Comparison of ENCODE assay signal across 16 cellular contexts in the genomic region with DNA sequence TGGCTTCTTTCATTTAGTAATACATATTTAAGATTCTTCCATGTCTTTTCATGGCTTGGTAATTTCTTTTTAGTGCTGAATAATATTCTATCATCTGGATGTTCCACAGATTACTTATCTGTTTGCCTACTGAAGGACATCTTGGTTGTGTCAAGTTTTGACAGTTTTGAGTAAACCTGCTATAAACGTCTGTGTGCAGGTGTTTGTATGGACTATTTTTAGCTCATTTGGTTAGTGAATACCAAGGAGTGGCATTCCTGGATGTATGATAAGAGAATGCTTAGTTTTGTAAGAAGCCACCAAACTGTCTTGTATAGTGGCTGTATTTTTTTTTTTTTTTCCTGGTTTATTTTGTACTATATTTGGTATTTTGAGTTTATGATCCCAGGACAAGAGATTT. TPM values are rescaled to one million over a fixed set of nuclear protein-coding genes. Genes with fewer than 3 reads are reported as not detected.
DNase-seq lines count a peak whose midpoint lies in the region; FAIRE-seq and TF ChIP-seq lines count a peak whose summit lies in the region.
"Had no signal": no experiment of that assay in that cellular context is flagged by ENCODE, and none has a peak within 500 bp of the region (broad histone marks: within the 10 kb centered on the region; RNA-seq: fewer than 3 reads in every experiment).

No MANE protein-coding gene starts in this region.

- WGBS in stomach, 5 donors, result 14 to 20% (median 17%) methylated on average over 1 of the region's 1 CpG

- H3K9me3 Mint-ChIP-seq in Calu3 (ENCODE audit: low read depth, unreplicated experiment) (no peaks in the 10 kb centered on the region), astrocyte (ENCODE audit: unreplicated experiment) (no peaks in the 10 kb centered on the region), MCF 10A (ENCODE audit: unreplicated experiment) (no peaks in the 10 kb centered on the region)
- H3K9me3 Mint-ChIP-seq: CD4-positive, alpha-beta T cell had no signal

- H3K4me3 ChIP-seq in LNCaP clone FGC (ENCODE audit: low read depth, low read length) (peak overlapping the region; percentile 18; the same call in 1 of the 2 replicates), astrocyte (ENCODE audit: insufficient read depth, low read depth, low read length) (no peak overlapping the region), stomach (no peak overlapping the region)

- TF ChIP-seq POLR2A in stomach (IDR thresholded peaks at IDR 0.05), result no peak

- TF ChIP-seq EP300 in stomach (IDR thresholded peaks at IDR 0.05), result no peak

- BruUV-seq in Calu3 (replicated peaks; lab: Mats Ljungman, UMichigan) (no TSS peak), MCF 10A (replicated peaks; lab: Mats Ljungman, UMichigan) (no TSS peak)

- no peaks in the 10 kb centered on the region for H3K79me2 ChIP-seq in astrocyte (ENCODE audit: insufficient read depth, low read length)

- no peak overlapping the region for H3K27ac ChIP-seq in astrocyte (ENCODE audit: low read depth, low read length)
- H3K27ac ChIP-seq in stomach, result no peak overlapping the region

- peaks cover 25% of the 10 kb centered on the region for H3K36me3 ChIP-seq in astrocyte (ENCODE audit: insufficient read depth, low read length)
- H3K36me3 ChIP-seq in stomach, result peaks cover 3 to 45% (median 43%) of the 10 kb centered on the region in 4 donors

- in situ Hi-C loops in GM13976 (cut with MboI; ENCODE audit: low sequenced_read_pairs, unreplicated experiment), result loop anchor here (25.0 kb wide), 3 partner anchors 531 to 1556 kb away; a partner anchor contains a TSS

- no peak overlapping the region for H2AFZ ChIP-seq in astrocyte (ENCODE audit: low read depth, low read length)

- H3K27ac Mint-ChIP-seq in Calu3 (ENCODE audit: unreplicated experiment) (peak overlapping the region; percentile 66), astrocyte (ENCODE audit: unreplicated experiment) (peak overlapping the region; percentile 51), MCF 10A (ENCODE audit: low read depth, unreplicated experiment) (no peak overlapping the region)
- H3K27ac Mint-ChIP-seq: CD4-positive, alpha-beta T cell had no signal

- H3K4me1 ChIP-seq in astrocyte (ENCODE audit: insufficient read depth, low read length), result no peaks in the 10 kb centered on the region
- H3K4me1 ChIP-seq in stomach, result peaks cover 0 to 11% (median 4%) of the 10 kb centered on the region in 4 donors
- H3K4me1 ChIP-seq: BE2C had no signal

- CTCF ChIA-PET in Calu3 (lab: Charles Lee) (interaction anchor here (0.7 to 1.1 kb wide), 2 partner anchors 9 to 48 kb away, joined by 3 to 7 read pairs; no protein-coding TSS in a partner anchor), MCF 10A (lab: Yijun Ruan, JAX) (interaction anchor here (0.7 kb wide), 2 partner anchors 323 to 646 kb away, joined by 3 to 4 read pairs; no protein-coding TSS in a partner anchor)

- H3K9me3 ChIP-seq in astrocyte (ENCODE audit: insufficient read depth, low read depth, low read length) (no peaks in the 10 kb centered on the region), stomach (no peaks in the 10 kb centered on the region)
- H3K9me3 ChIP-seq: BE2C had no signal

- DNase-seq in Calu3 (no peak), LNCaP clone FGC (ENCODE audit: low read depth) (no peak), astrocyte (ENCODE audit: low read depth) (peak; percentile 4), kidney tubule cell (ENCODE audit: low spot score) (peak; percentile 7), MCF 10A (ENCODE audit: unreplicated experiment) (no peak), GM13976 (ENCODE audit: low spot score) (no peak), stomach (no peak), HCEC 1CT (no peak)
- DNase-seq: 8988T; BE2C; CD4-positive, alpha-beta T cell; GOT3; IMR-90; NCI-H1436; NCI-H2029; NCI-H748 treated with DMSO at 0.1 percent for 48 hours had no signal

- H3K36me3 Mint-ChIP-seq in Calu3 (ENCODE audit: insufficient read depth, unreplicated experiment) (peaks cover 39% of the 10 kb centered on the region), astrocyte (ENCODE audit: low read depth, unreplicated experiment) (peaks cover 16% of the 10 kb centered on the region), MCF 10A (ENCODE audit: insufficient read depth, unreplicated experiment) (peaks cover 62% of the 10 kb centered on the region)

- H3K4me3 Mint-ChIP-seq in Calu3 (ENCODE audit: low read depth, unreplicated experiment) (peak overlapping the region; percentile 3), astrocyte (ENCODE audit: unreplicated experiment) (no peak overlapping the region), MCF 10A (ENCODE audit: unreplicated experiment) (no peak overlapping the region)
- H3K4me3 Mint-ChIP-seq: CD4-positive, alpha-beta T cell had no signal

- peaks cover 27% of the 10 kb centered on the region for H3K4me1 Mint-ChIP-seq in Calu3 (ENCODE audit: low read depth, unreplicated experiment)
- H3K4me1 Mint-ChIP-seq in astrocyte (ENCODE audit: low read depth, unreplicated experiment), result peaks cover 11% of the 10 kb centered on the region
- peaks cover 9% of the 10 kb centered on the region for H3K4me1 Mint-ChIP-seq in MCF 10A (ENCODE audit: insufficient read depth, unreplicated experiment)

- intact Hi-C loops in Calu3 (cut with micrococcal nuclease; ENCODE audit: unreplicated experiment) (no loop called here), MCF 10A (cut with micrococcal nuclease) (no loop called here), stomach (cut with DNase I; ENCODE audit: low total_unique reads) (no loop called here)

- no peak for FAIRE-seq in astrocyte (lab: Jason Lieb, UNC)

- POLR2A ChIA-PET in MCF 10A (lab: Yijun Ruan, JAX), result interaction anchor here (0.7 kb wide), 1 partner anchor 527 kb away, joined by 4 read pairs; no protein-coding TSS in a partner anchor

- no peak overlapping the region for H3K4me2 ChIP-seq in astrocyte (ENCODE audit: low read length)

- no peak for TF ChIP-seq CTCF in Calu3 (IDR thresholded peaks at IDR 0.05; ENCODE audit: unreplicated experiment)
- no peak for TF ChIP-seq CTCF in LNCaP clone FGC (IDR thresholded peaks at IDR 0.05; ENCODE audit: control insufficient read depth, extremely low read depth, insufficient read depth)
- TF ChIP-seq CTCF in astrocyte (IDR thresholded peaks at IDR 0.05; ENCODE audit: insufficient read depth, low read depth, low read length), result no peak
- no peak for TF ChIP-seq CTCF in MCF 10A (IDR thresholded peaks at IDR 0.05; ENCODE audit: unreplicated experiment)
- TF ChIP-seq CTCF in GM13976 (IDR thresholded peaks at IDR 0.05; ENCODE audit: borderline replicate concordance, control extremely low read depth, extremely low read depth, insufficient read depth, missing control alignments), result no peak
- TF ChIP-seq CTCF in stomach (IDR thresholded peaks at IDR 0.05), result no peak

- no peak overlapping the region for H3K9ac ChIP-seq in astrocyte (ENCODE audit: low read length)

- H3K27me3 Mint-ChIP-seq in Calu3 (ENCODE audit: unreplicated experiment), result no peaks in the 10 kb centered on the region
- no peaks in the 10 kb centered on the region for H3K27me3 Mint-ChIP-seq in astrocyte (ENCODE audit: low read depth, unreplicated experiment)
- no peaks in the 10 kb centered on the region for H3K27me3 Mint-ChIP-seq in MCF 10A (ENCODE audit: insufficient read depth, unreplicated experiment)
- H3K27me3 Mint-ChIP-seq: CD4-positive, alpha-beta T cell had no signal

- H4K20me1 ChIP-seq in astrocyte (ENCODE audit: insufficient read depth, low read length), result peaks cover 25% of the 10 kb centered on the region

- no peaks in the 10 kb centered on the region for H3K27me3 ChIP-seq in astrocyte (ENCODE audit: insufficient read depth, low read length)
- H3K27me3 ChIP-seq in stomach, result no peaks in the 10 kb centered on the region
- H3K27me3 ChIP-seq: BE2C had no signal

RNA-seq across cellular contexts. Expression of a gene that starts 38.4 kb away (rescaled TPM):
- total RNA-seq in Calu3 (2022), result 80.5 and 87.8 TPM in 2 replicates
- total RNA-seq in astrocyte, result 131 and 141 TPM in 2 replicates
- 109 and 121 TPM in 2 replicates for total RNA-seq in MCF 10A (2022)
- 10 to 100 TPM; 12.5 to 82.8 (median 30.9) TPM for total RNA-seq in stomach
- polyA plus RNA-seq in stomach, result 10 to 100 TPM; 17.5 to 32.7 (median 18.4) TPM

Comparison
In these comparisons a context has a peak if more than half of its experiments do, and no peak if none do; other contexts are left out.
1. DNase-seq: peak in astrocyte (single experiment) and kidney tubule cell (single experiment); none in Calu3 (single experiment), LNCaP clone FGC (single experiment), MCF 10A (single experiment), GM13976 (single experiment), stomach (single experiment) and HCEC 1CT (single experiment).